8 cellular contexts compared by ENCODE assay signal in the genomic region with DNA sequence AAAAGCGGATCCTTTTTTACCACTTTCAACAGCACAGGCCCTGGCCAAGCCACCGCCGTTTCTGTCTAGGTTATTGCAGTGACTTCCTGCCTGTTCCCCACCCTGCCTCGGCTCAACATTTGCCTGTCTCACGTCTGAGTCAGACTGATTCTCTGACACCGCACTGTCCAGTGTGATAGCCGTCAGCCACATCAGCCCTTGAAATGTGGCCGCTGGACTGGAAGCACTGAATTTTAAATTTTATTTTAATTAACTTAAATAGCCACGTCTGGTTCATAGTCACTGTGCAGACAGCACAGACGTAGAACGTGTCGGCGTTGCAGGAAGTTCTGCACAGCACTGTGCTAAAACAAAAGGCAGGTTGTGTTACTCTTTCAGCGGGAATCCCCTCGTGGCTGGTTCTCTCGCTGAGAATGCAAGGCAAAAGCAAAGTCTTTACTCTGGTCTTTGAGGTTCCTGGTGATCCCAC. TPM values are rescaled to one million over a fixed set of nuclear protein-coding genes. Genes with fewer than 3 reads are reported as not detected.
DNase-seq lines count a peak whose midpoint lies in the region; ATAC-seq and TF ChIP-seq lines count a peak whose summit lies in the region.

No MANE protein-coding gene starts in this region.

- H3F3A ChIP-seq in SK-N-SH (replicated peaks; ENCODE audit: insufficient read depth): no peaks in the 10 kb centered on the region

- DNase-seq in GM12865 (ENCODE audit: low read depth) (peak; percentile 88), SK-N-SH (no peak), SKM-1 (lab: John Stamatoyannopoulos, UW; ENCODE audit: unreplicated experiment) (no peak), Calu3 (no peak), GF-D8 (lab: John Stamatoyannopoulos, UW) (no peak)
- DNase-seq in activated naive CD4-positive, alpha-beta T cell treated with anti-CD3 and anti-CD28 coated beads, Interleukin-2, amount 50 U/mL, for 16 hours: peak; percentile 70
- DNase-seq in stimulated activated CD4-positive, alpha-beta T cell treated with anti-CD3 and anti-CD28 coated beads, Interleukin-12 subunit alpha, Interleukin-12 subunit beta, amount 100 ng/mL, for 24 hours (ENCODE audit: low read depth in 2 of 2): peak; percentile 48 to 51

- H3K27me3 Mint-ChIP-seq in Calu3 (ENCODE audit: unreplicated experiment): no peaks in the 10 kb centered on the region

- H3K4me2 ChIP-seq in SK-N-SH: no peak overlapping the region

- H2AFZ ChIP-seq in SK-N-SH (ENCODE audit: low read depth): no peak overlapping the region

- H3K4me3 ChIP-seq in GM12865 (ENCODE audit: low read depth, low read length) (peak overlapping the region; percentile 13), SK-N-SH (ENCODE audit: low read depth in 2 of 2, low read length in 1 of 2) (no peak overlapping the region)

- TF ChIP-seq EP300 in SK-N-SH (IDR thresholded peaks at IDR 0.05; ENCODE audit: borderline replicate concordance in 1 of 2, low read depth in 1 of 2, low read length in 1 of 2): no peak

- H3K9me2 ChIP-seq in SK-N-SH: no peaks in the 10 kb centered on the region

- no peaks in the 10 kb centered on the region for H3K79me2 ChIP-seq in SK-N-SH (ENCODE audit: insufficient read depth)

- BruUV-seq in Calu3 (replicated peaks; lab: Mats Ljungman, UMichigan): no TSS peak

- peaks cover 0 to 19% of the 10 kb centered on the region in 2 experiments for H3K36me3 ChIP-seq in SK-N-SH (replicated peaks in 1 of 2; ENCODE audit: control insufficient read depth in 1 of 2, insufficient read depth in 2 of 2, low read length in 1 of 2)

- no peaks in the 10 kb centered on the region for H3K27me3 ChIP-seq in SK-N-SH (ENCODE audit: insufficient read depth)

- no peaks in the 10 kb centered on the region for H4K20me1 ChIP-seq in SK-N-SH (ENCODE audit: insufficient read depth)

- TF ChIP-seq RAD21 in SK-N-SH (IDR thresholded peaks at IDR 0.05; ENCODE audit: low read length): no peak

- peak overlapping the region in 1 of 2 experiments; percentile 15; a peak in 2 of 4 replicates for H3K27ac ChIP-seq in SK-N-SH (ENCODE audit: low read depth in 2 of 2, low read length in 1 of 2)

- H3K27ac Mint-ChIP-seq in Calu3 (ENCODE audit: unreplicated experiment): no peak overlapping the region

- intact Hi-C loops in Calu3 (cut with micrococcal nuclease; ENCODE audit: unreplicated experiment): no loop called here

- H3K4me1 ChIP-seq in SK-N-SH (ENCODE audit: control insufficient read depth in 1 of 2, insufficient read depth in 2 of 2, low read depth in 1 of 2, low read length in 1 of 2): peaks cover 0 to 5% of the 10 kb centered on the region in 2 experiments; a peak in 1 of 4 replicates

- peaks cover 30% of the 10 kb centered on the region for H3K36me3 Mint-ChIP-seq in Calu3 (ENCODE audit: insufficient read depth, unreplicated experiment)

- 48% methylated on average over 14 of the region's 16 CpGs for WGBS in SK-N-SH (ENCODE audit: low lambda C conversion rate)

- no peak overlapping the region for H3K4me3 Mint-ChIP-seq in Calu3 (ENCODE audit: low read depth, unreplicated experiment)

- POLR2A ChIA-PET in SK-N-SH (lab: Yijun Ruan, JAX): no interaction called here

- no peaks in the 10 kb centered on the region for H3K4me1 Mint-ChIP-seq in Calu3 (ENCODE audit: low read depth, unreplicated experiment)

- CTCF ChIA-PET in SK-N-SH (lab: Yijun Ruan, JAX): no interaction called here
- CTCF ChIA-PET in Calu3 (lab: Charles Lee): no interaction called here

- no peaks in the 10 kb centered on the region for H3K9me3 Mint-ChIP-seq in Calu3 (ENCODE audit: low read depth, unreplicated experiment)

- no peak for TF ChIP-seq CTCF in GM12865 (IDR thresholded peaks at IDR 0.05; ENCODE audit: insufficient read depth, low read depth, low read length, missing control alignments)
- no peak for TF ChIP-seq CTCF in SK-N-SH (IDR thresholded peaks at IDR 0.05)
- TF ChIP-seq CTCF in Calu3 (IDR thresholded peaks at IDR 0.05; ENCODE audit: unreplicated experiment): no peak

- H3K9me3 ChIP-seq in SK-N-SH: no peaks in the 10 kb centered on the region

- H3K9ac ChIP-seq in SK-N-SH: no peak overlapping the region

- ATAC-seq in GM18870 (IDR thresholded peaks at IDR 0.05; ENCODE audit: unreplicated experiment): no peak

TF ChIP-seq in SK-N-SH, 30 proteins besides CTCF, POLR2A, EP300 and RAD21:
- TF ChIP-seq EZH2phosphoT487 (IDR thresholded peaks at IDR 0.05; ENCODE audit: borderline replicate concordance, low read depth): no peak
- TF ChIP-seq PBX3 (IDR thresholded peaks at IDR 0.05): peak; percentile 48; the same call in 1 of the 2 replicates
- TF ChIP-seq, protein P1, sequence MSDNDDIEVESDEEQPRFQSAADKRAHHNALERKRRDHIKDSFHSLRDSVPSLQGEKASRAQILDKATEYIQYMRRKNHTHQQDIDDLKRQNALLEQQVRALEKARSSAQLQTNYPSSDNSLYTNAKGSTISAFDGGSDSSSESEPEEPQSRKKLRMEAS (IDR thresholded peaks at IDR 0.05; ENCODE audit: low read depth): no peak

RNA-seq across cellular contexts. Expression of gene ADSL, which starts 56.3 kb away (rescaled TPM):
- 79.7 and 99.1 TPM in 2 replicates for polyA plus RNA-seq in SK-N-SH (2012; rRNA removed)
- 74.0 and 89.9 TPM in 2 replicates for polyA plus RNA-seq in SK-N-SH (2012; cell fraction: cytosol; rRNA removed)
- polyA plus RNA-seq in SK-N-SH (2012; cell fraction: nucleus; rRNA removed): 87.8 and 113 TPM in 2 replicates
- 89.0 and 96.3 TPM in 2 replicates for total RNA-seq in Calu3 (2022)

Comparison
In these comparisons a context has a peak if more than half of its experiments do, and no peak if none do; other contexts are left out.
1. DNase-seq: peak in GM12865 (single experiment), activated naive CD4-positive, alpha-beta T cell treated with anti-CD3 and anti-CD28 coated beads, Interleukin-2, amount 50 U/mL, for 16 hours (single experiment) and stimulated activated CD4-positive, alpha-beta T cell treated with anti-CD3 and anti-CD28 coated beads, Interleukin-12 subunit alpha, Interleukin-12 subunit beta, amount 100 ng/mL, for 24 hours (2 of 2); none in SK-N-SH (single experiment), SKM-1 (single experiment), Calu3 (single experiment) and GF-D8 (single experiment).